Comparison of ENCODE assay signal across 1 cellular context in the genomic region with DNA sequence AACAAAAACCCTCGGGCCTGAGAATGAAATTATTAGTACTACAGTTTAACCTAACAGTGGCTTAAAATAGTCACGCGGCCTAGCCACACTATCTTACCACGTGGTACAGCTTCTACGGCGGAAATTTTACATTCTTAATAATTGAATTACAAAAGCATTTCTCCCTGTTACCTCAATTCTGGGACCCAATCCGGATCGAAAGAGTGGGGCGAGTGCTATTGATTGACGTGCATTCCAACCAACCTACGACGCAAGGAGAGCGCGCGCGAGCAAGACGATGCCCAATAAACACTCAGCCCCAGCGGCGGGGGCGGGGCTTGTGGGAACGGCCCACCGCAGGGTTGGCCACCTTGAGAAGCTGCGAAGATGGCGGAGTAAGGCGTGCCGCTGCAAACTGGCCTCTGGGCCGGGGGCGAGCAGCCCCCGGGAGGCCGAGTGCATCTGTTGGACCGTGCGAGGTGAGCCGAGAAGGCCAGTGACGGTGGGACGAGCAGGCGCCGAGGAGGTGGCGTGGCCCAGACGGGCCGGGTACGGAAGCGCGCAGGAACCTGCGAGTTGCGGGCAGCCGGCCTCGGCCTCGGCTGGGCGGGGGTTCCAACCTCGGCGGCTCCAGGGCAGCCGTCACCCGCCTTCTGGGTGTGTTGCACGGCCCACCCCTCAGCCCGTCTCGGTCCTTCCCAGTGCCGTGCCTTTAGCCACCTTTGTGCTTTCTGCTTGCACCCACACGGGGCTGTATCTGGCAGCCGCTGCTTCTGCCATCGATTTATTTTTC.
TF ChIP-seq lines count a peak whose summit lies in the region.

No MANE protein-coding gene starts in this region.

TF ChIP-seq in H1, 55 proteins besides CTCF, POLR2A, EP300 and RAD21:
- no peak for TF ChIP-seq BCL11A (IDR thresholded peaks at IDR 0.05; ENCODE audit: low read depth in 2 of 2, low read length in 2 of 2)
- no peak for TF ChIP-seq SUZ12 (IDR thresholded peaks at IDR 0.05; ENCODE audit: low read length)
- no peak for TF ChIP-seq JUN (IDR thresholded peaks at IDR 0.05; ENCODE audit: low read depth, low read length)
- peak; percentile 94 for TF ChIP-seq CHD2 (IDR thresholded peaks at IDR 0.05; ENCODE audit: low read length)
- peak; percentile 27; the same call in 1 of the 2 replicates for TF ChIP-seq EGR1 (IDR thresholded peaks at IDR 0.05; ENCODE audit: borderline replicate concordance, low read depth, low read length)
- peak; percentile 94 for TF ChIP-seq SP2 (IDR thresholded peaks at IDR 0.05; ENCODE audit: low read length)
- TF ChIP-seq RNF2 (IDR thresholded peaks at IDR 0.05; ENCODE audit: borderline replicate concordance, low read depth, low read length, missing control alignments, poor library complexity, severe bottlenecking) = no peak
- no peak for TF ChIP-seq KDM1A (IDR thresholded peaks at IDR 0.05; ENCODE audit: borderline replicate concordance, low read length)
- no peak for TF ChIP-seq SIRT6 (IDR thresholded peaks at IDR 0.05; ENCODE audit: low read length)
- peak; percentile 92 for TF ChIP-seq TBP (IDR thresholded peaks at IDR 0.05; ENCODE audit: low read depth, low read length)
- TF ChIP-seq RXRA (IDR thresholded peaks at IDR 0.05; ENCODE audit: insufficient read depth, low read depth, low read length) = no peak
- TF ChIP-seq, protein P1, sequence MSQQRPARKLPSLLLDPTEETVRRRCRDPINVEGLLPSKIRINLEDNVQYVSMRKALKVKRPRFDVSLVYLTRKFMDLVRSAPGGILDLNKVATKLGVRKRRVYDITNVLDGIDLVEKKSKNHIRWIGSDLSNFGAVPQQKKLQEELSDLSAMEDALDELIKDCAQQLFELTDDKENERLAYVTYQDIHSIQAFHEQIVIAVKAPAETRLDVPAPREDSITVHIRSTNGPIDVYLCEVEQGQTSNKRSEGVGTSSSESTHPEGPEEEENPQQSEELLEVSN (IDR thresholded peaks at IDR 0.05) = no peak; the same call in 1 of the 2 replicates
- no peak for TF ChIP-seq CBX5 (IDR thresholded peaks at IDR 0.05; ENCODE audit: low read depth, low read length)
- TF ChIP-seq ASH2L (IDR thresholded peaks at IDR 0.05; ENCODE audit: low read length) = no peak
- TF ChIP-seq YY1 (IDR thresholded peaks at IDR 0.05; ENCODE audit: low read depth, low read length) = peak; percentile 94
- peak; percentile 77 for TF ChIP-seq CREB1 (IDR thresholded peaks at IDR 0.05)
- peak; percentile 49 to 81; a peak in 2 of 4 replicates for TF ChIP-seq SIN3A (conservative IDR thresholded peaks at IDR 0.05 in 1 of 2, IDR thresholded peaks at IDR 0.05 in 1 of 2; ENCODE audit: low read depth in 1 of 2, low read length in 2 of 2)
- TF ChIP-seq SP1 (IDR thresholded peaks at IDR 0.05; ENCODE audit: low read depth, low read length) = peak; percentile 99
- no peak for TF ChIP-seq KDM5A (IDR thresholded peaks at IDR 0.05; ENCODE audit: low read length)
- TF ChIP-seq SIX5 (IDR thresholded peaks at IDR 0.05; ENCODE audit: low read depth, low read length) = no peak
- no peak for TF ChIP-seq NANOG (IDR thresholded peaks at IDR 0.05; ENCODE audit: insufficient read depth, low read depth, low read length, poor library complexity, severe bottlenecking)
- TF ChIP-seq, protein P2, sequence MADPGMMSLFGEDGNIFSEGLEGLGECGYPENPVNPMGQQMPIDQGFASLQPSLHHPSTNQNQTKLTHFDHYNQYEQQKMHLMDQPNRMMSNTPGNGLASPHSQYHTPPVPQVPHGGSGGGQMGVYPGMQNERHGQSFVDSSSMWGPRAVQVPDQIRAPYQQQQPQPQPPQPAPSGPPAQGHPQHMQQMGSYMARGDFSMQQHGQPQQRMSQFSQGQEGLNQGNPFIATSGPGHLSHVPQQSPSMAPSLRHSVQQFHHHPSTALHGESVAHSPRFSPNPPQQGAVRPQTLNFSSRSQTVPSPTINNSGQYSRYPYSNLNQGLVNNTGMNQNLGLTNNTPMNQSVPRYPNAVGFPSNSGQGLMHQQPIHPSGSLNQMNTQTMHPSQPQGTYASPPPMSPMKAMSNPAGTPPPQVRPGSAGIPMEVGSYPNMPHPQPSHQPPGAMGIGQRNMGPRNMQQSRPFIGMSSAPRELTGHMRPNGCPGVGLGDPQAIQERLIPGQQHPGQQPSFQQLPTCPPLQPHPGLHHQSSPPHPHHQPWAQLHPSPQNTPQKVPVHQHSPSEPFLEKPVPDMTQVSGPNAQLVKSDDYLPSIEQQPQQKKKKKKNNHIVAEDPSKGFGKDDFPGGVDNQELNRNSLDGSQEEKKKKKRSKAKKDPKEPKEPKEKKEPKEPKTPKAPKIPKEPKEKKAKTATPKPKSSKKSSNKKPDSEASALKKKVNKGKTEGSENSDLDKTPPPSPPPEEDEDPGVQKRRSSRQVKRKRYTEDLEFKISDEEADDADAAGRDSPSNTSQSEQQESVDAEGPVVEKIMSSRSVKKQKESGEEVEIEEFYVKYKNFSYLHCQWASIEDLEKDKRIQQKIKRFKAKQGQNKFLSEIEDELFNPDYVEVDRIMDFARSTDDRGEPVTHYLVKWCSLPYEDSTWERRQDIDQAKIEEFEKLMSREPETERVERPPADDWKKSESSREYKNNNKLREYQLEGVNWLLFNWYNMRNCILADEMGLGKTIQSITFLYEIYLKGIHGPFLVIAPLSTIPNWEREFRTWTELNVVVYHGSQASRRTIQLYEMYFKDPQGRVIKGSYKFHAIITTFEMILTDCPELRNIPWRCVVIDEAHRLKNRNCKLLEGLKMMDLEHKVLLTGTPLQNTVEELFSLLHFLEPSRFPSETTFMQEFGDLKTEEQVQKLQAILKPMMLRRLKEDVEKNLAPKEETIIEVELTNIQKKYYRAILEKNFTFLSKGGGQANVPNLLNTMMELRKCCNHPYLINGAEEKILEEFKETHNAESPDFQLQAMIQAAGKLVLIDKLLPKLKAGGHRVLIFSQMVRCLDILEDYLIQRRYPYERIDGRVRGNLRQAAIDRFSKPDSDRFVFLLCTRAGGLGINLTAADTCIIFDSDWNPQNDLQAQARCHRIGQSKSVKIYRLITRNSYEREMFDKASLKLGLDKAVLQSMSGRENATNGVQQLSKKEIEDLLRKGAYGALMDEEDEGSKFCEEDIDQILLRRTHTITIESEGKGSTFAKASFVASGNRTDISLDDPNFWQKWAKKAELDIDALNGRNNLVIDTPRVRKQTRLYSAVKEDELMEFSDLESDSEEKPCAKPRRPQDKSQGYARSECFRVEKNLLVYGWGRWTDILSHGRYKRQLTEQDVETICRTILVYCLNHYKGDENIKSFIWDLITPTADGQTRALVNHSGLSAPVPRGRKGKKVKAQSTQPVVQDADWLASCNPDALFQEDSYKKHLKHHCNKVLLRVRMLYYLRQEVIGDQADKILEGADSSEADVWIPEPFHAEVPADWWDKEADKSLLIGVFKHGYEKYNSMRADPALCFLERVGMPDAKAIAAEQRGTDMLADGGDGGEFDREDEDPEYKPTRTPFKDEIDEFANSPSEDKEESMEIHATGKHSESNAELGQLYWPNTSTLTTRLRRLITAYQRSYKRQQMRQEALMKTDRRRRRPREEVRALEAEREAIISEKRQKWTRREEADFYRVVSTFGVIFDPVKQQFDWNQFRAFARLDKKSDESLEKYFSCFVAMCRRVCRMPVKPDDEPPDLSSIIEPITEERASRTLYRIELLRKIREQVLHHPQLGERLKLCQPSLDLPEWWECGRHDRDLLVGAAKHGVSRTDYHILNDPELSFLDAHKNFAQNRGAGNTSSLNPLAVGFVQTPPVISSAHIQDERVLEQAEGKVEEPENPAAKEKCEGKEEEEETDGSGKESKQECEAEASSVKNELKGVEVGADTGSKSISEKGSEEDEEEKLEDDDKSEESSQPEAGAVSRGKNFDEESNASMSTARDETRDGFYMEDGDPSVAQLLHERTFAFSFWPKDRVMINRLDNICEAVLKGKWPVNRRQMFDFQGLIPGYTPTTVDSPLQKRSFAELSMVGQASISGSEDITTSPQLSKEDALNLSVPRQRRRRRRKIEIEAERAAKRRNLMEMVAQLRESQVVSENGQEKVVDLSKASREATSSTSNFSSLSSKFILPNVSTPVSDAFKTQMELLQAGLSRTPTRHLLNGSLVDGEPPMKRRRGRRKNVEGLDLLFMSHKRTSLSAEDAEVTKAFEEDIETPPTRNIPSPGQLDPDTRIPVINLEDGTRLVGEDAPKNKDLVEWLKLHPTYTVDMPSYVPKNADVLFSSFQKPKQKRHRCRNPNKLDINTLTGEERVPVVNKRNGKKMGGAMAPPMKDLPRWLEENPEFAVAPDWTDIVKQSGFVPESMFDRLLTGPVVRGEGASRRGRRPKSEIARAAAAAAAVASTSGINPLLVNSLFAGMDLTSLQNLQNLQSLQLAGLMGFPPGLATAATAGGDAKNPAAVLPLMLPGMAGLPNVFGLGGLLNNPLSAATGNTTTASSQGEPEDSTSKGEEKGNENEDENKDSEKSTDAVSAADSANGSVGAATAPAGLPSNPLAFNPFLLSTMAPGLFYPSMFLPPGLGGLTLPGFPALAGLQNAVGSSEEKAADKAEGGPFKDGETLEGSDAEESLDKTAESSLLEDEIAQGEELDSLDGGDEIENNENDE (IDR thresholded peaks at IDR 0.05; ENCODE audit: insufficient replicate concordance, low read length) = no peak
- peak; percentile 78; the same call in 1 of the 2 replicates for TF ChIP-seq FOSL1 (IDR thresholded peaks at IDR 0.05; ENCODE audit: insufficient read depth, low read depth, low read length)
- no peak for TF ChIP-seq EZH2 (IDR thresholded peaks at IDR 0.05; ENCODE audit: low read depth, low read length, severe bottlenecking)
- TF ChIP-seq HDAC2 (IDR thresholded peaks at IDR 0.05; ENCODE audit: borderline replicate concordance in 1 of 2, low read depth in 2 of 2, low read length in 2 of 2) = no peak
- no peak for TF ChIP-seq BRCA1 (IDR thresholded peaks at IDR 0.05; ENCODE audit: low read depth, low read length)
- TF ChIP-seq CHD1 (IDR thresholded peaks at IDR 0.05; ENCODE audit: low read depth, low read length) = no peak
- peak; percentile 52 for TF ChIP-seq KDM4A (IDR thresholded peaks at IDR 0.05; ENCODE audit: low read depth, low read length, severe bottlenecking)
- peak; percentile 97 for TF ChIP-seq TAF1 (IDR thresholded peaks at IDR 0.05; ENCODE audit: low read depth, low read length)
- peak; percentile 23; the same call in 1 of the 2 replicates for TF ChIP-seq TEAD4 (IDR thresholded peaks at IDR 0.05; ENCODE audit: low read depth, low read length)
- TF ChIP-seq RFX5 (IDR thresholded peaks at IDR 0.05; ENCODE audit: borderline replicate concordance, low read depth, low read length) = no peak
- no peak for TF ChIP-seq HDAC6 (IDR thresholded peaks at IDR 0.05; ENCODE audit: low read depth, low read length)
- TF ChIP-seq CTBP2 (IDR thresholded peaks at IDR 0.05; ENCODE audit: borderline replicate concordance, insufficient read depth, insufficient read length, low read length) = no peak
- TF ChIP-seq MAFK (IDR thresholded peaks at IDR 0.05; ENCODE audit: low read depth, low read length) = no peak
- TF ChIP-seq SAP30 (IDR thresholded peaks at IDR 0.05; ENCODE audit: insufficient read depth, insufficient replicate concordance, low read length) = no peak
- no peak for TF ChIP-seq NRF1 (IDR thresholded peaks at IDR 0.05; ENCODE audit: low read depth, low read length)
- no peak for TF ChIP-seq GABPA (IDR thresholded peaks at IDR 0.05; ENCODE audit: borderline replicate concordance, insufficient read depth, low read length)
- TF ChIP-seq SP4 (IDR thresholded peaks at IDR 0.05; ENCODE audit: low read length) = no peak; the same call in 1 of the 2 replicates
- TF ChIP-seq CEBPB (IDR thresholded peaks at IDR 0.05; ENCODE audit: low read depth, low read length) = no peak
- peak; percentile 98 for TF ChIP-seq PHF8 (conservative IDR thresholded peaks at IDR 0.05; ENCODE audit: low read depth, low read length)
- TF ChIP-seq ZNF274 (IDR thresholded peaks at IDR 0.05; ENCODE audit: borderline replicate concordance, extremely low read depth, low read length) = no peak
- no peak for TF ChIP-seq POU5F1 (IDR thresholded peaks at IDR 0.05; ENCODE audit: low read depth, low read length)
- TF ChIP-seq SRF (IDR thresholded peaks at IDR 0.05; ENCODE audit: low read depth, low read length) = no peak
- TF ChIP-seq, protein P3, sequence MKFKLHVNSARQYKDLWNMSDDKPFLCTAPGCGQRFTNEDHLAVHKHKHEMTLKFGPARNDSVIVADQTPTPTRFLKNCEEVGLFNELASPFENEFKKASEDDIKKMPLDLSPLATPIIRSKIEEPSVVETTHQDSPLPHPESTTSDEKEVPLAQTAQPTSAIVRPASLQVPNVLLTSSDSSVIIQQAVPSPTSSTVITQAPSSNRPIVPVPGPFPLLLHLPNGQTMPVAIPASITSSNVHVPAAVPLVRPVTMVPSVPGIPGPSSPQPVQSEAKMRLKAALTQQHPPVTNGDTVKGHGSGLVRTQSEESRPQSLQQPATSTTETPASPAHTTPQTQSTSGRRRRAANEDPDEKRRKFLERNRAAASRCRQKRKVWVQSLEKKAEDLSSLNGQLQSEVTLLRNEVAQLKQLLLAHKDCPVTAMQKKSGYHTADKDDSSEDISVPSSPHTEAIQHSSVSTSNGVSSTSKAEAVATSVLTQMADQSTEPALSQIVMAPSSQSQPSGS (IDR thresholded peaks at IDR 0.05; ENCODE audit: low read length) = no peak; the same call in 1 of the 2 replicates
- TF ChIP-seq, protein P4, sequence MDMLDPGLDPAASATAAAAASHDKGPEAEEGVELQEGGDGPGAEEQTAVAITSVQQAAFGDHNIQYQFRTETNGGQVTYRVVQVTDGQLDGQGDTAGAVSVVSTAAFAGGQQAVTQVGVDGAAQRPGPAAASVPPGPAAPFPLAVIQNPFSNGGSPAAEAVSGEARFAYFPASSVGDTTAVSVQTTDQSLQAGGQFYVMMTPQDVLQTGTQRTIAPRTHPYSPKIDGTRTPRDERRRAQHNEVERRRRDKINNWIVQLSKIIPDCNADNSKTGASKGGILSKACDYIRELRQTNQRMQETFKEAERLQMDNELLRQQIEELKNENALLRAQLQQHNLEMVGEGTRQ (IDR thresholded peaks at IDR 0.05; ENCODE audit: low read length) = peak; percentile 66
- TF ChIP-seq, protein P5, sequence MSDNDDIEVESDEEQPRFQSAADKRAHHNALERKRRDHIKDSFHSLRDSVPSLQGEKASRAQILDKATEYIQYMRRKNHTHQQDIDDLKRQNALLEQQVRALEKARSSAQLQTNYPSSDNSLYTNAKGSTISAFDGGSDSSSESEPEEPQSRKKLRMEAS (IDR thresholded peaks at IDR 0.05) = peak; percentile 54; the same call in 1 of the 2 replicates
- peak; percentile 87 for TF ChIP-seq POLR2AphosphoS5 (IDR thresholded peaks at IDR 0.05; ENCODE audit: low read depth, low read length)
- no peak for TF ChIP-seq TCF12 (IDR thresholded peaks at IDR 0.05; ENCODE audit: low read depth, low read length)
- TF ChIP-seq TAF7 (optimal IDR thresholded peaks at IDR 0.05; ENCODE audit: borderline replicate concordance, low read depth, low read length) = peak; percentile 93
- TF ChIP-seq JUND (IDR thresholded peaks at IDR 0.05; ENCODE audit: low read length) = no peak
- TF ChIP-seq RBBP5 (IDR thresholded peaks at IDR 0.05; ENCODE audit: borderline replicate concordance, low read depth, low read length) = peak; percentile 94
- TF ChIP-seq BACH1 (IDR thresholded peaks at IDR 0.05; ENCODE audit: low read length) = no peak
- 0 out of 2 replicates have a peak, but pooled peaks have one; percentile 22 for TF ChIP-seq GTF2F1 (IDR thresholded peaks at IDR 0.05; ENCODE audit: borderline replicate concordance, low read depth, low read length)
- no peak for TF ChIP-seq CBX8 (IDR thresholded peaks at IDR 0.05; ENCODE audit: borderline replicate concordance, low read depth, low read length)
- TF ChIP-seq, protein P6, sequence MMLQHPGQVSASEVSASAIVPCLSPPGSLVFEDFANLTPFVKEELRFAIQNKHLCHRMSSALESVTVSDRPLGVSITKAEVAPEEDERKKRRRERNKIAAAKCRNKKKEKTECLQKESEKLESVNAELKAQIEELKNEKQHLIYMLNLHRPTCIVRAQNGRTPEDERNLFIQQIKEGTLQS (IDR thresholded peaks at IDR 0.05; ENCODE audit: insufficient read depth, low read depth, low read length) = no peak
TF ChIP-seq in H1: peak in this region for 19.
